8 cellular contexts compared by ENCODE assay signal in the genomic region with DNA sequence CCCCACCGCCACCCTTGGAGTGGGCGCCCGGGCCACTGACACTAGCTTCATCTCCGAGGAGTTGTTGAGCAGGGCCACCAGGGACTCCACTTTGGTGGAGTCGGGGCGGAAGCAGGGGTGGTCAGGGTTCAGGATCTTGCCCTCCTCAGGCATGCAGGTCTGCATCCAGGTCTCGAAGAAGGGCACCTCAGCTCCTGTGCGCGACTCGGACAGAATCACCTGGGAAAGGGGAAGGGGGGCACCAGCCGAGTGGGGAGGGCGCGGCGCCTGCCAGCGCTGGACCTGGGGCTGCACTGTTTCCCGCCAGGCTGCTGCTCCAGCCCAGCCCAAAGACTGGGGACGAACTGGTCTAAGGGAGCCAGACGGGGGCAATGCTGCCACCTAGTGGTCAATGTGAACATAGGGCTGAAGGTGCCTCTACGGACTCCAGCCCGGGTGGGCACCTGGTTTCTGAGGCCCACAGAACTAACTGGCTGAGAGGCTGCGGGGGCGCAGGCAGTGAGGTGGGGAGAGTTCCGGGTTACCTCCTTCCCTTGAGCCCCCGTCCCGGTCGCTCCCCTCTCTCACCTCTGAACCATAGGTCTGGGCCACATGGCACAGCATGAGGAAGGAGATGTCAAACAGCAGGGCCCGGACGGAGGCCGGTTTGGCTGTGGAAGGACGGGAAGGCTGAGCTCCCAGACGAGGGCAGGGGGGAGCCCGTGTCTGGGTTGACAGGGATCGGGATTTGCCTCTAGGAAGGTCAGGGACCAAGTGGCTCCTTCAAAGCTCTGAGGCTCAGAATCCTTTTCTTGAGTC. TPM values are rescaled to one million over a fixed set of nuclear protein-coding genes. Genes with fewer than 3 reads are reported as not detected.
DNase-seq lines count a peak whose midpoint lies in the region; ATAC-seq, FAIRE-seq and TF ChIP-seq lines count a peak whose summit lies in the region.

No MANE protein-coding gene starts in this region.

- TF ChIP-seq POLR2A in GM12892 (IDR thresholded peaks at IDR 0.05; ENCODE audit: low read depth, low read length): no peak

- H3K27me3 ChIP-seq in left ventricle myocardium inferior (ENCODE audit: low read depth): no peaks in the 10 kb centered on the region

- peak; percentile 94 for TF ChIP-seq CTCF in left ventricle myocardium inferior (IDR thresholded peaks at IDR 0.05; ENCODE audit: borderline replicate concordance)

- no peak for ATAC-seq in GM21447 (IDR thresholded peaks at IDR 0.05; ENCODE audit: unreplicated experiment)
- no peak for ATAC-seq in HG03196 (IDR thresholded peaks at IDR 0.05; ENCODE audit: unreplicated experiment)

- DNase-seq in GM12892 (ENCODE audit: insufficient read length): peak; percentile 90
- peak; percentile 63 for DNase-seq in NCI-H128 (lab: John Stamatoyannopoulos, UW; ENCODE audit: unreplicated experiment)
- DNase-seq in T-helper 2 cell: peak; percentile 52 to 76 (median 65)
- DNase-seq in amniotic stem cell (lab: John Stamatoyannopoulos, UW): peak; percentile 48
- DNase-seq in left ventricle myocardium inferior: peak; percentile 79
- peak; percentile 56 for DNase-seq in renal cortical epithelial cell (ENCODE audit: low read depth)

- peak; percentile 91 for FAIRE-seq in GM12892 (lab: Jason Lieb, UNC)

- peaks cover 85% of the 10 kb centered on the region for H3K36me3 ChIP-seq in left ventricle myocardium inferior

- H3K4me3 ChIP-seq in left ventricle myocardium inferior: no peak overlapping the region

- intact Hi-C loops in left ventricle myocardium inferior (cut with micrococcal nuclease): no loop called here

- H3K9me3 ChIP-seq in left ventricle myocardium inferior (replicated peaks): no peaks in the 10 kb centered on the region

- no peak overlapping the region for H3K27ac ChIP-seq in left ventricle myocardium inferior (replicated peaks)

- peaks cover 45% of the 10 kb centered on the region for H3K4me1 ChIP-seq in left ventricle myocardium inferior

RNA-seq across cellular contexts. Expression of a gene that starts 11.8 kb away (rescaled TPM):
- polyA plus RNA-seq in GM12892 (2012; ENCODE audit: missing spikeins): 0.72 TPM
- total RNA-seq in left ventricle myocardium inferior: not detected
- not detected in 2 replicates for total RNA-seq in renal cortical epithelial cell

RNA-seq across cellular contexts. Expression of a gene that starts 27.2 kb away (rescaled TPM):
- polyA plus RNA-seq in GM12892 (2012; ENCODE audit: missing spikeins): 47.6 TPM
- 58.2 TPM for total RNA-seq in left ventricle myocardium inferior
- total RNA-seq in renal cortical epithelial cell: 35.3 and 54.3 TPM in 2 replicates

RNA-seq across cellular contexts. Expression of a gene that starts 35.8 kb away (rescaled TPM):
- polyA plus RNA-seq in GM12892 (2012; ENCODE audit: missing spikeins): 1.5 TPM
- 78.3 TPM for total RNA-seq in left ventricle myocardium inferior
- 3.5 and 22.0 TPM in 2 replicates for total RNA-seq in renal cortical epithelial cell

RNA-seq across cellular contexts. Expression of a gene that starts 46.4 kb away (rescaled TPM):
- 70.5 TPM for polyA plus RNA-seq in GM12892 (2012; ENCODE audit: missing spikeins)
- total RNA-seq in left ventricle myocardium inferior: 86.7 TPM
- 89.6 and 121 TPM in 2 replicates for total RNA-seq in renal cortical epithelial cell
